In the genomic region with DNA sequence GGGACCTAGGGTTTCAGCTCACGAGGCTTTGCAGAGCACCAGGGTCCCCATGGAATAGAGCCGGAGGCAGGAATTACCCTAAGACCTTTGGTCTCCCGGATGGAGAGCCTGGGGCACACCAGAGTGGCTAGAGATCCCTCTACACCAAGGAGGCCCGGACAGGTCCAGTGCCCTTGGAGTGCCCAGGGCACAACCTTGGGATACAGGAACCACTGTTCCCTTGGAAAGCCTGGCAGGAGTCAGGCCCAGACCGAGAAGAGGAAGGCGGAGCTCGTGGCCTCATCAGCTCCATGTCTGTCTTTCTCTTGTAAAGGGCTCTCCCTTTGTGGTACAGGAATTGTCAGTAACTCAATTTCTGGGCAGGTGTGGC, we compare ENCODE assay signal across 8 cellular contexts. TPM values are rescaled to one million over a fixed set of nuclear protein-coding genes. Genes with fewer than 3 reads are reported as not detected.
DNase-seq lines count a peak whose midpoint lies in the region; ATAC-seq and TF ChIP-seq lines count a peak whose summit lies in the region.

No MANE protein-coding gene starts in this region.

- no CpG with 5 or more reads among the region's 7 CpGs for WGBS in gastroesophageal sphincter (ENCODE audit: low coverage in 1 of 2), 2 donors
- 23 to 48% methylated on average over 7 of the region's 7 CpGs for WGBS in sigmoid colon, 2 donors

- TF ChIP-seq POLR2A in gastroesophageal sphincter (IDR thresholded peaks at IDR 0.05) (no peak), sigmoid colon (IDR thresholded peaks at IDR 0.05) (no peak)

- ATAC-seq in gastroesophageal sphincter (peak; percentile 9), HG03045 (IDR thresholded peaks at IDR 0.05; ENCODE audit: unreplicated experiment) (no peak)

- DNase-seq in GM06990 (ENCODE audit: extremely low read depth, insufficient read length) = no peak
- no peak for DNase-seq in sigmoid colon
- no peak for DNase-seq in retina
- no peak for DNase-seq in NCI-H2196 treated with DMSO at 0.1 percent for 48 hours (lab: John Stamatoyannopoulos, UW; ENCODE audit: unreplicated experiment)
- DNase-seq in EL = no peak

- peaks cover 0 to 51% (median 13%) of the 10 kb centered on the region in 3 donors for H3K4me1 ChIP-seq in gastroesophageal sphincter
- peaks cover 0 to 32% (median 28%) of the 10 kb centered on the region in 4 donors for H3K4me1 ChIP-seq in sigmoid colon

- H3K27me3 ChIP-seq in GM06990 (replicated peaks; ENCODE audit: control insufficient read depth, insufficient read depth, low read length) (no peaks in the 10 kb centered on the region), gastroesophageal sphincter (no peaks in the 10 kb centered on the region), sigmoid colon (peaks cover 0 to 6% (median 4%) of the 10 kb centered on the region in 3 donors)

- intact Hi-C loops in sigmoid colon (cut with DNase I) = no loop called here

- H3K27ac ChIP-seq in VCaP (peak overlapping the region; percentile 51), gastroesophageal sphincter (peak overlapping the region in 3 of 4 donors; percentile 69 to 80 (median 75)), sigmoid colon (peak overlapping the region; percentile 69 to 81 (median 74))

- no peaks in the 10 kb centered on the region for H3K9me3 ChIP-seq in gastroesophageal sphincter
- H3K9me3 ChIP-seq in sigmoid colon = no peaks in the 10 kb centered on the region

- TF ChIP-seq CTCF in GM06990 (IDR thresholded peaks at IDR 0.05; ENCODE audit: insufficient read depth, low read length, poor library complexity, severe bottlenecking) (no peak), VCaP (conservative IDR thresholded peaks at IDR 0.05) (no peak), gastroesophageal sphincter (IDR thresholded peaks at IDR 0.05) (no peak), sigmoid colon (IDR thresholded peaks at IDR 0.05) (no peak)

- H3K36me3 ChIP-seq in GM06990 (ENCODE audit: control insufficient read depth, insufficient read depth, low read length) (no peaks in the 10 kb centered on the region), gastroesophageal sphincter (peaks cover 0 to 5% of the 10 kb centered on the region in 2 donors), sigmoid colon (peaks cover 0 to 4% (median 0%) of the 10 kb centered on the region in 4 donors)

- TF ChIP-seq EP300 in gastroesophageal sphincter (IDR thresholded peaks at IDR 0.05) = no peak
- no peak for TF ChIP-seq EP300 in sigmoid colon (IDR thresholded peaks at IDR 0.05)

- H3K4me3 ChIP-seq in GM06990 (replicated peaks; ENCODE audit: low read depth, low read length) = peak overlapping the region; percentile 73
- H3K4me3 ChIP-seq in gastroesophageal sphincter = peak overlapping the region; percentile 71 to 74
- H3K4me3 ChIP-seq in sigmoid colon = peak overlapping the region; percentile 69 to 87 (median 76)

RNA-seq across cellular contexts. Expression of a gene that starts 3.8 kb away (rescaled TPM):
- total RNA-seq in gastroesophageal sphincter (1 to 10 TPM; 1.1 to 4.1 (median 3.5) TPM), sigmoid colon (1 to 10 TPM in 3 of 4 donors, not detected in 1; 1.4 to 3.0 (median 2.0) TPM)
- polyA plus RNA-seq in sigmoid colon = 1 to 10 TPM; 3.6 to 5.0 (median 3.9) TPM

RNA-seq across cellular contexts. Expression of a gene that starts 54.1 kb away (rescaled TPM):
- not detected for total RNA-seq in gastroesophageal sphincter
- total RNA-seq in sigmoid colon = not detected
- polyA plus RNA-seq in sigmoid colon = not detected
